ENCODE assay signal across 8 cellular contexts in genomic region chr9:114588671-114589526, GRCh38. TPM values are rescaled to one million over a fixed set of nuclear protein-coding genes. Genes with fewer than 3 reads are reported as not detected.
DNase-seq lines count a peak whose midpoint lies in the region; ATAC-seq and TF ChIP-seq lines count a peak whose summit lies in the region.

No MANE protein-coding gene starts in this region.

- intact Hi-C loops in PC-9 (cut with micrococcal nuclease; ENCODE audit: unreplicated experiment): no loop called here

- H3K4ac ChIP-seq in trophoblast cell (ENCODE audit: low read depth, low read length): peak overlapping the region; percentile 97

- H3K23ac ChIP-seq in trophoblast cell (ENCODE audit: low read length): no peak overlapping the region

- no peak overlapping the region for H3K14ac ChIP-seq in trophoblast cell (ENCODE audit: low read length)

- no peak overlapping the region for H4K91ac ChIP-seq in trophoblast cell (ENCODE audit: low read depth, low read length)

- no peak overlapping the region for H4K12ac ChIP-seq in trophoblast cell (ENCODE audit: low read depth, low read length)

- H2BK120ac ChIP-seq in trophoblast cell (ENCODE audit: insufficient read depth, low read length, poor library complexity): no peak overlapping the region

- H3K18ac ChIP-seq in trophoblast cell (ENCODE audit: low read length): no peak overlapping the region

- H2BK12ac ChIP-seq in trophoblast cell (ENCODE audit: low read length): no peak overlapping the region

- no peaks in the 10 kb centered on the region for H3K9me2 ChIP-seq in PC-9 (ENCODE audit: insufficient read depth)

- H3K79me1 ChIP-seq in trophoblast cell (ENCODE audit: low read length): peaks cover 7% of the 10 kb centered on the region

- H3K4me1 ChIP-seq in PC-9 (replicated peaks; ENCODE audit: insufficient read depth): peaks cover 20% of the 10 kb centered on the region
- H3K4me1 ChIP-seq in trophoblast cell (ENCODE audit: control insufficient read depth in 1 of 2, insufficient read depth in 2 of 2, low read length in 2 of 2): peaks cover 6 to 7% of the 10 kb centered on the region in 2 experiments

- peak overlapping the region; percentile 78 for H3K4me3 ChIP-seq in PC-9
- peak overlapping the region; percentile 65 for H3K4me3 ChIP-seq in epithelial cell of proximal tubule (ENCODE audit: low read depth, low read length)
- H3K4me3 ChIP-seq in trophoblast cell (ENCODE audit: low read depth, low read length): peak overlapping the region; percentile 93

- H3F3A ChIP-seq in PC-9 (ENCODE audit: insufficient read depth, low read depth): peaks cover 8% of the 10 kb centered on the region

- no CpG with 5 or more reads among the region's 11 CpGs for WGBS in trophoblast cell (ENCODE audit: extremely low coverage, insufficient coverage, insufficient read length)

- no peak overlapping the region for H4K8ac ChIP-seq in trophoblast cell (ENCODE audit: low read depth, low read length)

- H3K27ac ChIP-seq in PC-9 (peak overlapping the region; percentile 63), trophoblast cell (ENCODE audit: low read depth, low read length) (no peak overlapping the region)

- H3K9me3 ChIP-seq in PC-9 (ENCODE audit: insufficient read depth, low read depth) (no peaks in the 10 kb centered on the region), trophoblast cell (ENCODE audit: insufficient read depth, low read depth, low read length) (no peaks in the 10 kb centered on the region)

- peak overlapping the region; percentile 44 for H3K9ac ChIP-seq in trophoblast cell (ENCODE audit: low read length)

- CTCF ChIA-PET in PC-9 (lab: Charles Lee): interaction anchor here (0.5 to 1.3 kb wide), 2 partner anchors 37 to 102 kb away, joined by 3 to 5 read pairs; no protein-coding TSS in a partner anchor

- H4K20me1 ChIP-seq in PC-9 (ENCODE audit: insufficient read depth): peaks cover 50% of the 10 kb centered on the region

- peak overlapping the region; percentile 88 for H3K4me2 ChIP-seq in PC-9
- peak overlapping the region; percentile 77 for H3K4me2 ChIP-seq in trophoblast cell (ENCODE audit: low read length)

- no peak overlapping the region for H2BK5ac ChIP-seq in trophoblast cell (ENCODE audit: low read depth, low read length, poor library complexity)

- H2AFZ ChIP-seq in PC-9: no peak overlapping the region
- H2AFZ ChIP-seq in trophoblast cell (ENCODE audit: insufficient read depth, low read length, poor library complexity): no peak overlapping the region

- TF ChIP-seq CTCF in PC-9 (conservative IDR thresholded peaks at IDR 0.05) (no peak), epithelial cell of proximal tubule (conservative IDR thresholded peaks at IDR 0.05; ENCODE audit: low read depth, low read length) (no peak)

- POLR2A ChIA-PET in PC-9 (lab: Charles Lee; ENCODE audit: unreplicated experiment): interaction anchor here (0.5 to 1.0 kb wide), 3 partner anchors 22 to 936 kb away, joined by 4 to 7 read pairs (median 5); partner anchors contain the start of gene TMEM268

- H3K36me3 ChIP-seq in PC-9 (ENCODE audit: low read depth) (peaks cover 8% of the 10 kb centered on the region; the same call in 1 of the 2 replicates), trophoblast cell (ENCODE audit: control insufficient read depth in 1 of 2, insufficient read depth in 2 of 2, low read length in 2 of 2) (peaks cover 7 to 13% of the 10 kb centered on the region in 2 experiments)

- TSS peak; percentile 51 for BruUV-seq in PC-9 (replicated peaks; lab: Mats Ljungman, UMichigan)

- H2AK5ac ChIP-seq in trophoblast cell (ENCODE audit: low read length): no peak overlapping the region

- no peak for ATAC-seq in activated CD4-positive, CD25-positive, alpha-beta regulatory T cell treated with anti-CD3 and anti-CD28 coated beads, Interleukin-2, amount 50 U/mL, for 24 hours
- ATAC-seq in HG03097 (IDR thresholded peaks at IDR 0.05; ENCODE audit: low FRiP score, unreplicated experiment): no peak

- H3K27me3 ChIP-seq in PC-9 (ENCODE audit: insufficient read depth, low read depth) (no peaks in the 10 kb centered on the region), trophoblast cell (ENCODE audit: insufficient read depth, low read length) (no peaks in the 10 kb centered on the region)

- H3K79me2 ChIP-seq in PC-9 (ENCODE audit: low read depth): peaks cover 63% of the 10 kb centered on the region
- peaks cover 15% of the 10 kb centered on the region for H3K79me2 ChIP-seq in trophoblast cell (ENCODE audit: control insufficient read depth, insufficient read depth, low read length, poor library complexity)

- peak; percentile 32 for DNase-seq in ELF-1 (ENCODE audit: low read depth, low spot score)
- DNase-seq in PC-9: peak in 1 of 2 experiments; percentile 90
- no peak for DNase-seq in epithelial cell of proximal tubule (ENCODE audit: low read depth)
- DNase-seq in trophoblast cell: peak; percentile 71 to 80
- no peak for DNase-seq in T-helper 9 cell
- no peak for DNase-seq in stimulated activated CD4-positive, alpha-beta T cell treated with anti-CD3 and anti-CD28 coated beads, Interleukin-4, amount 100 ng/mL, for 1 hour

RNA-seq across cellular contexts. Expression of gene ATP6V1G1, which starts 1.3 kb away (rescaled TPM):
- 81.9 and 90.6 TPM in 2 replicates for total RNA-seq in PC-9 (2021)
- total RNA-seq in epithelial cell of proximal tubule: 107 and 181 TPM in 2 replicates
- 342 and 358 TPM in 2 replicates for polyA plus RNA-seq in trophoblast cell (2013)

RNA-seq across cellular contexts. Expression of gene TMEM268, which starts 22.2 kb away (rescaled TPM):
- total RNA-seq in PC-9 (2021) (6.6 and 12.1 TPM in 2 replicates), epithelial cell of proximal tubule (3.3 and 5.8 TPM in 2 replicates)
- polyA plus RNA-seq in trophoblast cell (2013): 7.5 and 8.4 TPM in 2 replicates

Comparison
In these comparisons a context has a peak if more than half of its experiments do, and no peak if none do; other contexts are left out.
1. DNase-seq: peak in ELF-1 (single experiment) and trophoblast cell (2 of 2); none in epithelial cell of proximal tubule (single experiment), T-helper 9 cell (single experiment) and stimulated activated CD4-positive, alpha-beta T cell treated with anti-CD3 and anti-CD28 coated beads, Interleukin-4, amount 100 ng/mL, for 1 hour (single experiment).
2. Peak in every context shown above with its lines, with median percentiles within 50 percentile points of each other: H3K4me3 ChIP-seq.